30 cellular contexts compared by ENCODE assay signal in the genomic region with DNA sequence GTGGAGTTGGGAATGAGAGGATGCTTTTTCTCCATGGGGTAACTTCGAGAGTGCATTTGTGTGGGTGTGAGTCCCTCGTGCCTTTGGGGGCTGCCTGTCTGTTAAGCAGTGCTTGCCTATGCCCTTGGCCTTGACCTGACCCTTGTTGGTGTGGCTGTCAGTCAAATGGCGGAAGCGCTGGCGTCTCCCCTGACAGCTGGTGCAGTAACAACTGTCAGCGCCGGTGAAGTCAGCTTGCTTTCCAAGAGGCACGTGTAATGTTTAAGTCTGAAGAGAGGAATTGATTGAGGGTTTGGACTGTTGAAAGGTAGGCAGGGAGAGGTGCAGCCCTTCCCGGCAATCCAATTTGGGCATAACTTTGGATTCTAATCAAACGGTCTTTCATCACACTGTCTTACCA.
"Had no signal": no experiment of that assay in that cellular context is flagged by ENCODE, and none has a peak within 500 bp of the region (broad histone marks: within the 10 kb centered on the region; RNA-seq: fewer than 3 reads in every experiment).

No MANE protein-coding gene starts in this region.

- ATAC-seq: esophagus mucosa; gastrocnemius medialis; heart left ventricle; left lobe of liver; natural killer cell treated with Interleukin-12 subunit alpha and Interleukin-12 subunit beta and Interleukin-15 and Interleukin-18, amount 100 ng/mL, for 72 hours; right cardiac atrium; stimulated activated memory B cell treated with anti-CD40 and anti-IgM and Interleukin-4, amounts not matched to agents 10 μg/mL and 1 μg/mL and 100 μg/mL, for 72 hours; stimulated activated naive CD8-positive, alpha-beta T cell treated with anti-CD3 and anti-CD28 coated beads, Interleukin-15, Interleukin-2, amounts not matched to agents 100 U/mL and 50 U/mL, for 24 hours had no signal

- H3K36me3 ChIP-seq: colonic mucosa, gastrocnemius medialis, heart left ventricle, neural progenitor cell, sigmoid colon, spleen, tibial artery, upper lobe of left lung had no signal

- DNase-seq: colonic mucosa; effector CD8-positive, alpha-beta T cell; endodermal cell; foreskin fibroblast; gastrocnemius medialis; heart left ventricle; kidney; naive B cell; nucleus accumbens; psoas muscle; right cardiac atrium; sigmoid colon; spleen; stimulated activated CD4-positive, alpha-beta T cell treated with anti-CD3 and anti-CD28 coated beads, Interleukin-4, amount 100 ng/mL, for 4 hours; stimulated activated naive CD8-positive, alpha-beta T cell treated with anti-CD3 and anti-CD28 coated beads, Interleukin-15, Interleukin-2, amounts not matched to agents 100 U/mL and 50 U/mL, for 24 hours; substantia nigra; testis; tibial artery had no signal

- H3K4me3 ChIP-seq: colonic mucosa, gastrocnemius medialis, heart left ventricle, hepatocyte, lung, neural progenitor cell, psoas muscle, sigmoid colon, skin epidermis, spleen, testis, tibial artery, upper lobe of left lung had no signal

- H3K27me3 ChIP-seq: colonic mucosa, neural progenitor cell, testis, upper lobe of left lung had no signal

- H3K9me3 ChIP-seq: colonic mucosa, gastrocnemius medialis, heart left ventricle, psoas muscle, sigmoid colon, spleen, testis, tibial artery, upper lobe of left lung had no signal

- H3K9me3 Mint-ChIP-seq: dendritic cell treated with granulocyte-macrophage colony-stimulating factor and Interleukin-4, amounts not matched to agents 40 ng/mL and 50 ng/mL, for 4 days; endodermal cell; natural killer cell treated with Interleukin-12 subunit alpha and Interleukin-12 subunit beta and Interleukin-15 and Interleukin-18, amount 100 ng/mL, for 72 hours; neural progenitor cell; stimulated activated memory B cell treated with anti-CD40 and anti-IgM and Interleukin-4, amounts not matched to agents 10 μg/mL and 1 μg/mL and 100 μg/mL, for 72 hours had no signal

- H3K27ac Mint-ChIP-seq: dendritic cell treated with granulocyte-macrophage colony-stimulating factor and Interleukin-4, amounts not matched to agents 40 ng/mL and 50 ng/mL, for 4 days; endodermal cell; memory B cell; naive B cell; natural killer cell treated with Interleukin-12 subunit alpha and Interleukin-12 subunit beta and Interleukin-15 and Interleukin-18, amount 100 ng/mL, for 72 hours; neural progenitor cell; stimulated activated memory B cell treated with anti-CD40 and anti-IgM and Interleukin-4, amounts not matched to agents 10 μg/mL and 1 μg/mL and 100 μg/mL, for 72 hours had no signal

- H3K36me3 Mint-ChIP-seq: memory B cell; naive B cell; natural killer cell treated with Interleukin-12 subunit alpha and Interleukin-12 subunit beta and Interleukin-15 and Interleukin-18, amount 100 ng/mL, for 72 hours; neural progenitor cell; stimulated activated memory B cell treated with anti-CD40 and anti-IgM and Interleukin-4, amounts not matched to agents 10 μg/mL and 1 μg/mL and 100 μg/mL, for 72 hours had no signal

- H3K27ac ChIP-seq: colonic mucosa, epithelial cell of prostate, gastrocnemius medialis, heart left ventricle, hepatocyte, neural progenitor cell, psoas muscle, sigmoid colon, skin epidermis, spleen, testis, tibial artery, upper lobe of left lung had no signal

- H3K4me3 Mint-ChIP-seq: dendritic cell treated with granulocyte-macrophage colony-stimulating factor and Interleukin-4, amounts not matched to agents 40 ng/mL and 50 ng/mL, for 4 days; endodermal cell; memory B cell; naive B cell; natural killer cell treated with Interleukin-12 subunit alpha and Interleukin-12 subunit beta and Interleukin-15 and Interleukin-18, amount 100 ng/mL, for 72 hours; neural progenitor cell; stimulated activated memory B cell treated with anti-CD40 and anti-IgM and Interleukin-4, amounts not matched to agents 10 μg/mL and 1 μg/mL and 100 μg/mL, for 72 hours had no signal
